14 cellular contexts compared by ENCODE assay signal in genomic region chr2:5164806-5165525, GRCh38.
DNase-seq lines count a peak whose midpoint lies in the region; ATAC-seq and TF ChIP-seq lines count a peak whose summit lies in the region.
"Had no signal": no experiment of that assay in that cellular context is flagged by ENCODE, and none has a peak within 500 bp of the region (broad histone marks: within the 10 kb centered on the region; RNA-seq: fewer than 3 reads in every experiment).

No MANE protein-coding gene starts in this region.

- peak in 2 of 3 experiments; percentile 46 to 81 for DNase-seq in NCI-H1417 (lab: John Stamatoyannopoulos, UW)
- no peak for DNase-seq in NCI-H1417 treated with DMSO at 0.1 percent for 48 hours (lab: John Stamatoyannopoulos, UW)
- DNase-seq in astrocyte of the cerebellum (ENCODE audit: low read depth): peak; percentile 86
- DNase-seq in fibroblast of the conjunctiva (ENCODE audit: low read depth): peak; percentile 26
- no peak for DNase-seq in smooth muscle cell (lab: John Stamatoyannopoulos, UW; ENCODE audit: unreplicated experiment)
- no peak for DNase-seq in stimulated activated CD4-positive, alpha-beta T cell treated with anti-CD3 and anti-CD28 coated beads, Interleukin-12 subunit alpha, Interleukin-12 subunit beta, amount 100 ng/mL, for 4 hours
- no peak for DNase-seq in SW 1271 (lab: John Stamatoyannopoulos, UW)
- DNase-seq: 8988T; activated CD4-positive, alpha-beta T cell treated with anti-CD3 and anti-CD28 coated beads for 48 hours; activated T-cell treated with anti-CD3 and anti-CD28 coated beads, Interleukin-2, amount 50 U/mL, for 48 hours; stimulated activated CD4-positive, alpha-beta T cell treated with anti-CD3 and anti-CD28 coated beads, Interleukin-15, amount 100 ng/mL, for 24 hours; T-helper 2 cell; tibial artery had no signal

- H3K27me3 ChIP-seq in smooth muscle cell (ENCODE audit: low read depth): no peaks in the 10 kb centered on the region
- H3K27me3 ChIP-seq: tibial artery had no signal

- H3K27ac ChIP-seq in smooth muscle cell (ENCODE audit: low read depth): peak overlapping the region; percentile 84
- H3K27ac ChIP-seq: tibial artery had no signal

- ATAC-seq in GM21360 (IDR thresholded peaks at IDR 0.05; ENCODE audit: unreplicated experiment): no peak

- peak overlapping the region; percentile 5 for H3K9ac ChIP-seq in smooth muscle cell (ENCODE audit: low read depth)

- no peaks in the 10 kb centered on the region for H4K20me1 ChIP-seq in smooth muscle cell (ENCODE audit: low read depth)

- in situ Hi-C loops in astrocyte of the cerebellum (cut with HindIII; ENCODE audit: low sequenced_read_pairs): no loop called here

- peak overlapping the region; percentile 61 for H3K4me2 ChIP-seq in smooth muscle cell

- TF ChIP-seq CTCF in astrocyte of the cerebellum (IDR thresholded peaks at IDR 0.05; ENCODE audit: low read depth, low read length, missing control alignments) (no peak), smooth muscle cell (IDR thresholded peaks at IDR 0.05; ENCODE audit: borderline replicate concordance, insufficient read depth, poor library complexity, severe bottlenecking) (no peak)

- H3F3A ChIP-seq in smooth muscle cell (ENCODE audit: low read depth): peaks cover 10% of the 10 kb centered on the region

- H3K79me2 ChIP-seq in smooth muscle cell (ENCODE audit: low read depth): no peaks in the 10 kb centered on the region

- H3K4me3 ChIP-seq in astrocyte of the cerebellum (ENCODE audit: low read depth, low read length) (no peak overlapping the region), smooth muscle cell (no peak overlapping the region)
- H3K4me3 ChIP-seq: tibial artery had no signal

- peak overlapping the region; percentile 0 for H2AFZ ChIP-seq in smooth muscle cell (ENCODE audit: low read depth)

- H3K36me3 ChIP-seq in smooth muscle cell (ENCODE audit: low read depth): no peaks in the 10 kb centered on the region
- H3K36me3 ChIP-seq: tibial artery had no signal

- no peaks in the 10 kb centered on the region for H3K4me1 ChIP-seq in smooth muscle cell (ENCODE audit: low read depth)
- H3K4me1 ChIP-seq: tibial artery had no signal

- no peaks in the 10 kb centered on the region for H3K9me3 ChIP-seq in smooth muscle cell (replicated peaks; ENCODE audit: low read depth)

- WGBS in smooth muscle cell (ENCODE audit: low lambda C conversion rate): under 1% methylated on average over 3 of the region's 3 CpGs

Comparison
In these comparisons a context has a peak if more than half of its experiments do, and no peak if none do; other contexts are left out.
1. DNase-seq: peak in NCI-H1417 (2 of 3), astrocyte of the cerebellum (single experiment) and fibroblast of the conjunctiva (single experiment); none in NCI-H1417 treated with DMSO at 0.1 percent for 48 hours (single experiment), smooth muscle cell (single experiment), stimulated activated CD4-positive, alpha-beta T cell treated with anti-CD3 and anti-CD28 coated beads, Interleukin-12 subunit alpha, Interleukin-12 subunit beta, amount 100 ng/mL, for 4 hours (single experiment) and SW 1271 (0 of 2).